Comparison of ENCODE assay signal across 21 cellular contexts in the genomic region with DNA sequence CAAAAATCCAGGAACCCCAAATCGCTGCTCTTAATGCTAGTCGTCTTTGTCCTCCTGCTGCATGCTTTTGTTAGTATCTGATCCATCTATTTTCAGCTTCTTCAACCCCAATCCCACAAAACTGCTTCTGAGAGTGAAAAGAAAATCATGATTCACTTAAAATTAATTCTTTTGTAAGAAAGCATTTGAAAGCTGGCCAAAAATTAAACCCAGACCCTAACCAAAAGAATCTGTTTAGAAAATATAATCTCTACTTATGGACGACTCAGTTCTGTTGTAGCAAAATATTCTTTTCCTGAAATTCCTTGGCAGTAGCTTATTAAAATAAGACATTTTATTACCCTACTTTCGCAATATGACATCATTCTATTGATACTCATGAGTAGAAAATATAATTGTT.
"Had no signal": no experiment of that assay in that cellular context is flagged by ENCODE, and none has a peak within 500 bp of the region (broad histone marks: within the 10 kb centered on the region; RNA-seq: fewer than 3 reads in every experiment).

No MANE protein-coding gene starts in this region.

- H3K27me3 ChIP-seq: left lung, neutrophil, tibial nerve, uterus had no signal

- H3K4me3 ChIP-seq: left lung, tibial nerve, uterus had no signal

- H3K4me1 ChIP-seq: left lung, tibial nerve, uterus had no signal

- DNase-seq: activated CD4-positive, alpha-beta T cell treated with anti-CD3 and anti-CD28 coated beads for 48 hours; activated CD8-positive, alpha-beta T cell treated with anti-CD3 and anti-CD28 coated beads for 36 hours; activated gamma-delta T cell; activated T-cell treated with anti-CD3 and anti-CD28 coated beads, Interleukin-2, amount 50 U/mL, for 72 hours; amniotic stem cell; effector CD8-positive, alpha-beta T cell; left lung; mammary epithelial cell; naive thymus-derived CD4-positive, alpha-beta T cell; posterior cingulate gyrus; small intestine; stimulated activated CD4-positive, alpha-beta T cell treated with anti-CD3 and anti-CD28 coated beads, Interleukin-4, amount 100 ng/mL, for 4 hours; stimulated activated CD8-positive, alpha-beta memory T cell treated with anti-CD3 and anti-CD28 coated beads, Interleukin-4, amount 100 ng/mL, for 48 hours; stimulated activated naive CD4-positive, alpha-beta T cell treated with Interleukin-2 at 50 U/mL for 16 hours; substantia nigra; T-helper 2 cell; uterus had no signal

- ATAC-seq: activated CD8-positive, alpha-beta T cell treated with anti-CD3 and anti-CD28 coated beads for 36 hours; activated naive CD4-positive, alpha-beta T cell treated with anti-CD3 and anti-CD28 coated beads, Interleukin-2, amount 50 U/mL, for 72 hours; activated T-cell treated with anti-CD3 and anti-CD28 coated beads, Interleukin-2, amount 50 U/mL, for 72 hours; left lung; naive thymus-derived CD4-positive, alpha-beta T cell; WTC11 had no signal

- H3K27ac ChIP-seq: left lung, neutrophil, tibial nerve, uterus had no signal

- H3K9me3 ChIP-seq: left lung, neutrophil, tibial nerve, uterus had no signal

- H3K36me3 ChIP-seq: left lung, neutrophil, tibial nerve had no signal
